ENCODE assay signal across 8 cellular contexts in genomic region chr12:123141615-123142517, GRCh38. TPM values are rescaled to one million over a fixed set of nuclear protein-coding genes. Genes with fewer than 3 reads are reported as not detected.
A peak's percentile ranks its signal among the peaks of the same experiment; 100 is the strongest.
DNase-seq lines count a peak whose midpoint lies in the region; ATAC-seq, FAIRE-seq and TF ChIP-seq lines count a peak whose summit lies in the region.

No MANE protein-coding gene starts in this region.

- no peak for TF ChIP-seq EP300 in Ishikawa (IDR thresholded peaks at IDR 0.05; ENCODE audit: borderline replicate concordance)
- no peak for TF ChIP-seq EP300 in K562 (IDR thresholded peaks at IDR 0.05; ENCODE audit: low read length)

- intact Hi-C loops in K562 (cut with micrococcal nuclease): loop anchor here (10.0 kb wide), 1 partner anchor 157 kb away; the partner anchor contains the start of gene ARL6IP4
- intact Hi-C loops in left lung (cut with DNase I): no loop called here
- intact Hi-C loops in thyroid gland (cut with DNase I): no loop called here

- no peak overlapping the region for H3K27ac ChIP-seq in K562 (ENCODE audit: extremely low read depth, low read depth, low read length)
- peak overlapping the region; percentile 76 to 86 for H3K27ac ChIP-seq in left lung
- H3K27ac ChIP-seq in thyroid gland: peak overlapping the region; percentile 74 to 83 (median 79)

- no peaks in the 10 kb centered on the region for H3K9me1 ChIP-seq in K562 (ENCODE audit: control insufficient read depth, insufficient read depth, low read length)

- peaks cover 11 to 35% of the 10 kb centered on the region in 2 experiments; a peak in 4 of 5 replicates for H3K4me1 ChIP-seq in K562 (replicated peaks in 1 of 2; ENCODE audit: control insufficient read depth in 2 of 2, insufficient read depth in 2 of 2, low read length in 2 of 2)
- H3K4me1 ChIP-seq in left lung: peaks cover 33 to 55% of the 10 kb centered on the region in 2 donors
- H3K4me1 ChIP-seq in thyroid gland: peaks cover 41 to 48% of the 10 kb centered on the region in 2 donors

- H3K9me3 ChIP-seq in K562 (replicated peaks; ENCODE audit: control insufficient read depth, insufficient read depth, low read depth, low read length): no peaks in the 10 kb centered on the region
- H3K9me3 ChIP-seq in left lung: no peaks in the 10 kb centered on the region
- no peaks in the 10 kb centered on the region for H3K9me3 ChIP-seq in thyroid gland

- no peak for TF ChIP-seq CTCF in K562 (IDR thresholded peaks at IDR 0.05 in 2 of 3, conservative IDR thresholded peaks at IDR 0.05 in 1 of 3; ENCODE audit: insufficient read depth in 2 of 3, low read depth in 1 of 3, low read length in 3 of 3)
- no peak for TF ChIP-seq CTCF in left lung (IDR thresholded peaks at IDR 0.05)
- TF ChIP-seq CTCF in thyroid gland (IDR thresholded peaks at IDR 0.05): no peak

- CTCF ChIA-PET in K562 (lab: Yijun Ruan, JAX; ENCODE audit: low intra/inter-chr PET ratio): no interaction called here

- H3K27me3 ChIP-seq in K562 (ENCODE audit: control insufficient read depth in 2 of 2, insufficient read depth in 2 of 2, low read length in 2 of 2) (no peaks in the 10 kb centered on the region), left lung (no peaks in the 10 kb centered on the region), thyroid gland (no peaks in the 10 kb centered on the region)

- no peak overlapping the region for H2AFZ ChIP-seq in K562 (ENCODE audit: low read depth, low read length)

- 56% methylated on average over 15 of the region's 15 CpGs for WGBS in K562 (ENCODE audit: insufficient coverage, low coverage, missing lambda C conversion rate)
- WGBS in thyroid gland, 2 donors: 28% methylated on average over 15 of the region's 15 CpGs

- H4K20me1 ChIP-seq in K562 (replicated peaks; ENCODE audit: control insufficient read depth, insufficient read depth, low read length): 0 out of 2 replicates have a peak, but pooled peaks cover 5% of the 10 kb centered on the region

- H3K4me3 ChIP-seq in K562 (no peak overlapping the region), left lung (no peak overlapping the region), thyroid gland (replicated peaks in 1 of 3) (no peak overlapping the region)

- H3K9ac ChIP-seq in K562 (ENCODE audit: insufficient read depth in 1 of 2, low read depth in 2 of 2, low read length in 2 of 2): peak overlapping the region in 1 of 2 experiments; percentile 49; a peak in 1 of 4 replicates

- TF ChIP-seq RAD21 in Ishikawa (IDR thresholded peaks at IDR 0.05; ENCODE audit: low read depth) (no peak), K562 (CRISPR knock-in tag; conservative IDR thresholded peaks at IDR 0.05 in 1 of 2, IDR thresholded peaks at IDR 0.05 in 1 of 2) (no peak)

- in situ Hi-C loops in K562 (cut with MboI): no loop called here

- peaks cover 0 to 16% (median 0%) of the 10 kb centered on the region in 3 donors for H3K36me3 Mint-ChIP-seq in naive thymus-derived CD8-positive, alpha-beta T cell

- H3K4me2 ChIP-seq in K562 (ENCODE audit: insufficient read depth, low read length): no peak overlapping the region

- no peaks in the 10 kb centered on the region for H3K27me3 Mint-ChIP-seq in naive thymus-derived CD8-positive, alpha-beta T cell

- H3K36me3 ChIP-seq in K562 (ENCODE audit: control insufficient read depth, insufficient read depth, low read length) (no peaks in the 10 kb centered on the region), left lung (no peaks in the 10 kb centered on the region), thyroid gland (no peaks in the 10 kb centered on the region)

- ATAC-seq in K562 (peak; percentile 64), left lung (peak; percentile 71), HG03521 (IDR thresholded peaks at IDR 0.05; ENCODE audit: unreplicated experiment) (no peak), GM18861 (IDR thresholded peaks at IDR 0.05; ENCODE audit: unreplicated experiment) (no peak)
- ATAC-seq in naive thymus-derived CD8-positive, alpha-beta T cell: no peak

- H3K4me3 Mint-ChIP-seq in naive thymus-derived CD8-positive, alpha-beta T cell: peak overlapping the region in 1 of 10 donors; percentile 45

- H3K9me3 Mint-ChIP-seq in naive thymus-derived CD8-positive, alpha-beta T cell: no peaks in the 10 kb centered on the region

- peak; percentile 55 for FAIRE-seq in K562 (lab: Jason Lieb, UNC)

- BruUV-seq in K562 (replicated peaks; lab: Mats Ljungman, UMichigan): no TSS peak

- peaks cover 29 to 60% (median 47%) of the 10 kb centered on the region in 4 donors for H3K4me1 Mint-ChIP-seq in naive thymus-derived CD8-positive, alpha-beta T cell

- TF ChIP-seq POLR2A in K562 (conservative IDR thresholded peaks at IDR 0.05): no peak
- no peak for TF ChIP-seq POLR2A in thyroid gland (IDR thresholded peaks at IDR 0.05)

- H3K79me2 ChIP-seq in K562 (ENCODE audit: control insufficient read depth, insufficient read depth, low read length): peaks cover 10% of the 10 kb centered on the region; the same call in 2 of the 3 replicates

- H3K27ac Mint-ChIP-seq in naive thymus-derived CD8-positive, alpha-beta T cell: peak overlapping the region in 5 of 10 donors; percentile 25 to 73 (median 48)

- peak in 1 of 4 experiments; percentile 44 for DNase-seq in K562 (ENCODE audit: extremely low read depth in 1 of 4, low spot score in 3 of 4)
- peak in 1 of 2 donors; percentile 72 for DNase-seq in left lung
- peak; percentile 69 to 77 for DNase-seq in thyroid gland
- no peak for DNase-seq in naive thymus-derived CD8-positive, alpha-beta T cell
- no peak for DNase-seq in NCI-H446 (lab: John Stamatoyannopoulos, UW)

- POLR2A ChIA-PET in K562 (lab: Yijun Ruan, JAX): interaction anchor here (1.0 to 1.1 kb wide), 3 partner anchors 15 to 607 kb away, joined by 3 to 4 read pairs (median 3); no protein-coding TSS in a partner anchor
- POLR2A ChIA-PET in naive thymus-derived CD8-positive, alpha-beta T cell (lab: Charles Lee): interaction anchor here (0.6 to 3.5 kb wide), 6 partner anchors 20 to 91 kb away, joined by 3 to 10 read pairs (median 4); partner anchors contain the start of genes MPHOSPH9 and MTRFR

TF ChIP-seq in Ishikawa, 13 proteins besides CTCF, POLR2A, EP300 and RAD21 (continues in another document):
- TF ChIP-seq NFIC (IDR thresholded peaks at IDR 0.05) (no peak), CEBPB (IDR thresholded peaks at IDR 0.05) (no peak), CREB1 (IDR thresholded peaks at IDR 0.05; ENCODE audit: low read depth) (no peak), ZBTB7A (IDR thresholded peaks at IDR 0.05; ENCODE audit: low read depth) (no peak), MAX (IDR thresholded peaks at IDR 0.05) (0 out of 2 replicates have a peak, but pooled peaks have one; percentile 7), EGR1 (IDR thresholded peaks at IDR 0.05) (no peak), YY1 (IDR thresholded peaks at IDR 0.05; ENCODE audit: low read depth) (no peak), FOXM1 (IDR thresholded peaks at IDR 0.05; ENCODE audit: borderline replicate concordance, low read depth) (no peak), TCF12 (IDR thresholded peaks at IDR 0.05; ENCODE audit: low read depth) (peak; percentile 42; the same call in 1 of the 2 replicates)

TF ChIP-seq in K562, 482 proteins besides CTCF, POLR2A, EP300 and RAD21 (continues in another document):
- TF ChIP-seq FUS (optimal IDR thresholded peaks at IDR 0.05; ENCODE audit: low read depth, low read length) (no peak), MAFF (IDR thresholded peaks at IDR 0.05; ENCODE audit: low read length) (peak; percentile 31; the same call in 1 of the 2 replicates), ZBTB33 (CRISPR knock-in tag; IDR thresholded peaks at IDR 0.05) (peak; percentile 80; the same call in 1 of the 2 replicates), KDM1A (IDR thresholded peaks at IDR 0.05) (no peak), ZNF316 (IDR thresholded peaks at IDR 0.05) (peak; percentile 64), JUN (IDR thresholded peaks at IDR 0.05; ENCODE audit: borderline replicate concordance, low read depth, low read length) (0 out of 2 replicates have a peak, but pooled peaks have one; percentile 16), JUN (CRISPR knock-in tag; IDR thresholded peaks at IDR 0.05; ENCODE audit: borderline replicate concordance) (no peak)

RNA-seq across cellular contexts. Expression of gene PITPNM2, which starts 9.0 kb away (rescaled TPM):
- total RNA-seq in K562 (2011; cell fraction: chromatin; rRNA removed; ENCODE audit: low replicate concordance): 47.2 and 96.1 TPM in 2 replicates
- 35.9 and 38.0 TPM in 2 replicates for total RNA-seq in K562 (2011; cell fraction: nucleolus; rRNA removed)
- 28.2 and 28.5 TPM in 2 replicates for total RNA-seq in K562 (2011; cell fraction: nucleoplasm; rRNA removed)
- total RNA-seq in K562 (2014; rRNA removed) (2.6 and 3.2 TPM in 2 replicates), K562 (2014; rRNA removed; fragmentation: Illumina TruSeq; extraction: Trizol) (1.8 and 2.9 TPM in 2 replicates), K562 (2015; rRNA removed; fragmentation: Illumina TruSeq; extraction: Trizol) (1.3 and 1.4 TPM in 2 replicates), K562 (2021) (10.4 and 10.8 TPM in 2 replicates), left lung (10 to 100 TPM; 22.8 to 30.8 TPM), thyroid gland (10 to 100 TPM in 2 of 4 donors, 1 to 10 TPM in 2; 4.1 to 22.4 (median 9.3) TPM)
- polyA plus RNA-seq in K562 (2011; rRNA removed) (3.6 and 3.8 TPM in 2 replicates), K562 (2014; fragmentation: Illumina TruSeq; extraction: Trizol) (4.0 and 5.0 TPM in 2 replicates), K562 (2014; fragmentation: Nextera tagmentation; extraction: Ambion mirVana) (under 1 TPM; 0.03 to 0.14 TPM), K562 (2014; rRNA removed) (5.1 TPM in 2 replicates)
- polyA plus RNA-seq in K562 (2011; cell fraction: cytosol; rRNA removed): 1.7 and 2.8 TPM in 2 replicates
- polyA plus RNA-seq in K562 (2011; cell fraction: nucleus; rRNA removed): 17.3 and 27.0 TPM in 2 replicates
- polyA plus RNA-seq in K562 (2012): 4.0 and 6.1 TPM in 2 replicates
- polyA minus RNA-seq in K562 (2011; rRNA and poly(A)+ RNA removed): 3.7 and 5.9 TPM in 2 replicates
- polyA minus RNA-seq in K562 (2011; cell fraction: cytosol; rRNA and poly(A)+ RNA removed): 2.4 and 4.4 TPM in 2 replicates
- polyA minus RNA-seq in K562 (2011; cell fraction: nucleus; rRNA and poly(A)+ RNA removed): 11.3 and 13.1 TPM in 2 replicates
- 10 to 100 TPM; 36.9 to 42.7 TPM for total RNA-seq in naive thymus-derived CD8-positive, alpha-beta T cell
- 1 to 10 TPM; 4.0 to 6.3 (median 4.7) TPM for polyA plus RNA-seq in naive thymus-derived CD8-positive, alpha-beta T cell

Comparison
In these comparisons a context has a peak if more than half of its experiments do, and no peak if none do; other contexts are left out.
1. ATAC-seq: peak in K562 (single experiment) and left lung (single experiment); none in HG03521 (single experiment), naive thymus-derived CD8-positive, alpha-beta T cell (0 of 2) and GM18861 (single experiment).
2. DNase-seq: peak in thyroid gland (2 of 2); none in naive thymus-derived CD8-positive, alpha-beta T cell (0 of 10) and NCI-H446 (0 of 2).